In genomic region chr2:232901711-232902578, GRCh38 we compare ENCODE assay signal across 9 cellular contexts. TPM values are rescaled to one million over a fixed set of nuclear protein-coding genes. Genes with fewer than 3 reads are reported as not detected.
DNase-seq lines count a peak whose midpoint lies in the region; ATAC-seq and TF ChIP-seq lines count a peak whose summit lies in the region.
"Had no signal": no experiment of that assay in that cellular context is flagged by ENCODE, and none has a peak within 500 bp of the region (broad histone marks: within the 10 kb centered on the region; RNA-seq: fewer than 3 reads in every experiment).

No MANE protein-coding gene starts in this region.

- H4K20me1 ChIP-seq in osteoblast (ENCODE audit: insufficient read depth, low read length), result no peaks in the 10 kb centered on the region

- TF ChIP-seq POLR2A in NB4 (IDR thresholded peaks at IDR 0.05; ENCODE audit: extremely low read depth, insufficient read length), result no peak

- peak overlapping the region; percentile 60 for H3K4me2 ChIP-seq in osteoblast (ENCODE audit: insufficient read depth, low read length)

- no peak for ATAC-seq in HG03565 (IDR thresholded peaks at IDR 0.05; ENCODE audit: unreplicated experiment)

- peak overlapping the region; percentile 72 for H3K27ac ChIP-seq in osteoblast (ENCODE audit: low read depth, low read length)

- peak; percentile 94 for DNase-seq in EH (ENCODE audit: low read depth)
- DNase-seq in NB4 (ENCODE audit: low read depth), result peak; percentile 95
- DNase-seq in cardiac fibroblast (ENCODE audit: low read depth in 2 of 2), result peak; percentile 87 to 92
- DNase-seq in osteoblast (ENCODE audit: insufficient read length, low spot score, missing footprints), result peak; percentile 100
- no peak for DNase-seq in BE2C
- no peak for DNase-seq in NCI-H2081 (lab: John Stamatoyannopoulos, UW)
- no peak for DNase-seq in NCI-H82 (lab: John Stamatoyannopoulos, UW)
- DNase-seq: small intestine had no signal

- TF ChIP-seq CTCF in NB4 (IDR thresholded peaks at IDR 0.05; ENCODE audit: low read depth, low read length) (no peak), cardiac fibroblast (IDR thresholded peaks at IDR 0.05; ENCODE audit: low read depth, low read length) (no peak), osteoblast (IDR thresholded peaks at IDR 0.05; ENCODE audit: extremely low read depth, low read depth, low read length) (no peak), BE2C (IDR thresholded peaks at IDR 0.05; ENCODE audit: low read depth, low read length) (no peak)

- H3K4me3 ChIP-seq in NB4 (ENCODE audit: low read depth, low read length) (no peak overlapping the region), cardiac fibroblast (replicated peaks in 1 of 2; ENCODE audit: low read depth in 2 of 2, low read length in 2 of 2) (no peak overlapping the region), osteoblast (ENCODE audit: insufficient read depth, low read length) (peak overlapping the region; percentile 26), BE2C (ENCODE audit: low read depth, low read length) (no peak overlapping the region)

- H3K36me3 ChIP-seq in osteoblast (ENCODE audit: insufficient read depth, low read length), result no peaks in the 10 kb centered on the region
- H3K36me3 ChIP-seq in BE2C, result no peaks in the 10 kb centered on the region

- H3K9me3 ChIP-seq in osteoblast (ENCODE audit: low read depth, low read length) (no peaks in the 10 kb centered on the region), BE2C (no peaks in the 10 kb centered on the region)

- peak overlapping the region; percentile 94 for H2AFZ ChIP-seq in osteoblast (ENCODE audit: low read length)

- no peaks in the 10 kb centered on the region for H3K79me2 ChIP-seq in osteoblast (ENCODE audit: insufficient read depth, low read length)

- H3K4me1 ChIP-seq in osteoblast (ENCODE audit: insufficient read depth, low read length), result peaks cover 14% of the 10 kb centered on the region
- H3K4me1 ChIP-seq in BE2C, result no peaks in the 10 kb centered on the region

- no peaks in the 10 kb centered on the region for H3K27me3 ChIP-seq in osteoblast (ENCODE audit: insufficient read depth, low read length)
- H3K27me3 ChIP-seq in BE2C, result no peaks in the 10 kb centered on the region

RNA-seq across cellular contexts. Expression of gene SNORC, which starts 31.9 kb away (rescaled TPM):
- 0.72 and 0.88 TPM in 2 replicates for total RNA-seq in osteoblast
- 14.1 TPM for polyA plus RNA-seq in BE2C (2012; ENCODE audit: insufficient read depth, insufficient read length, low read depth)

Comparison
In these comparisons a context has a peak if more than half of its experiments do, and no peak if none do; other contexts are left out.
1. DNase-seq: peak in EH (single experiment), NB4 (single experiment), cardiac fibroblast (2 of 2) and osteoblast (single experiment); none in BE2C (single experiment), NCI-H2081 (0 of 2) and NCI-H82 (single experiment).